In genomic region chr4:144316869-144317268, GRCh38 we compare ENCODE assay signal across 1 cellular context.
A peak's percentile ranks its signal among the peaks of the same experiment; 100 is the strongest.
TF ChIP-seq lines count a peak whose summit lies in the region.

No MANE protein-coding gene starts in this region.

TF ChIP-seq in GM12878, 131 proteins besides CTCF, POLR2A, EP300 and RAD21 (continued from another document and continues in another):
- TF ChIP-seq CEBPZ (IDR thresholded peaks at IDR 0.05; ENCODE audit: low read depth, low read length) (no peak), PKNOX1 (IDR thresholded peaks at IDR 0.05) (no peak), ZBED1 (IDR thresholded peaks at IDR 0.05; ENCODE audit: borderline replicate concordance) (no peak), TARDBP (IDR thresholded peaks at IDR 0.05; ENCODE audit: borderline replicate concordance) (no peak), SREBF1 (IDR thresholded peaks at IDR 0.05; ENCODE audit: low read length) (no peak), GATAD2B (conservative IDR thresholded peaks at IDR 0.05; ENCODE audit: low read depth) (no peak), PBX3 (IDR thresholded peaks at IDR 0.05; ENCODE audit: insufficient replicate concordance, low read depth, low read length) (no peak), HSF1 (IDR thresholded peaks at IDR 0.05; ENCODE audit: low read depth, low read length) (no peak), E2F4 (IDR thresholded peaks at IDR 0.05; ENCODE audit: low read depth, low read length) (no peak), SIN3A (IDR thresholded peaks at IDR 0.05; ENCODE audit: low read depth, low read length) (no peak), HCFC1 (IDR thresholded peaks at IDR 0.05; ENCODE audit: low read length) (no peak), SRF (IDR thresholded peaks at IDR 0.05; ENCODE audit: low read depth in 2 of 2, low read length in 2 of 2) (no peak), RBBP5 (conservative IDR thresholded peaks at IDR 0.05) (no peak), IRF3 (IDR thresholded peaks at IDR 0.05) (no peak), RB1 (IDR thresholded peaks at IDR 0.05; ENCODE audit: borderline replicate concordance) (no peak), RUNX3 (IDR thresholded peaks at IDR 0.05; ENCODE audit: low read length) (peak; percentile 73), POU2F2 (IDR thresholded peaks at IDR 0.05; ENCODE audit: borderline replicate concordance, low read depth, low read length) (no peak), SIX5 (IDR thresholded peaks at IDR 0.05; ENCODE audit: low read depth, low read length, severe bottlenecking) (no peak), BRCA1 (IDR thresholded peaks at IDR 0.05; ENCODE audit: low read depth, low read length) (no peak), NR2F1 (conservative IDR thresholded peaks at IDR 0.05) (no peak), ZNF687 (IDR thresholded peaks at IDR 0.05) (no peak), BCLAF1 (IDR thresholded peaks at IDR 0.05) (no peak), ZNF622 (IDR thresholded peaks at IDR 0.05) (no peak), YY1 (IDR thresholded peaks at IDR 0.05; ENCODE audit: low read depth, low read length) (no peak), KLF5 (IDR thresholded peaks at IDR 0.05; ENCODE audit: partially characterized antibody) (no peak), POLR2AphosphoS2 (IDR thresholded peaks at IDR 0.05; ENCODE audit: low read depth, low read length) (no peak), CHD2 (IDR thresholded peaks at IDR 0.05; ENCODE audit: borderline replicate concordance, low read depth, low read length) (no peak), ZBTB4 (CRISPR knock-in tag; IDR thresholded peaks at IDR 0.05) (no peak), NFIC (IDR thresholded peaks at IDR 0.05; ENCODE audit: low read depth, low read length) (peak; percentile 96), YBX1 (IDR thresholded peaks at IDR 0.05) (no peak), HDAC6 (IDR thresholded peaks at IDR 0.05; ENCODE audit: unreplicated experiment) (no peak), IKZF2 (IDR thresholded peaks at IDR 0.05) (no peak), KAT2A (conservative IDR thresholded peaks at IDR 0.05; ENCODE audit: control insufficient read depth, low read depth, low read length) (no peak), CEBPB (IDR thresholded peaks at IDR 0.05; ENCODE audit: borderline replicate concordance in 1 of 2, low read depth in 2 of 2, low read length in 2 of 2) (no peak), CBFB (IDR thresholded peaks at IDR 0.05; ENCODE audit: low read depth) (no peak), MYB (IDR thresholded peaks at IDR 0.05; ENCODE audit: borderline replicate concordance, low read depth, low read length) (no peak), JUND (IDR thresholded peaks at IDR 0.05; ENCODE audit: low read depth, low read length) (no peak), DPF2 (IDR thresholded peaks at IDR 0.05) (no peak), CBX5 (IDR thresholded peaks at IDR 0.05; ENCODE audit: low read depth) (no peak), USF2 (IDR thresholded peaks at IDR 0.05; ENCODE audit: borderline replicate concordance, low read depth, low read length) (no peak), MTA3 (IDR thresholded peaks at IDR 0.05; ENCODE audit: borderline replicate concordance, low read length) (peak; percentile 52; the same call in 1 of the 2 replicates), ZZZ3 (IDR thresholded peaks at IDR 0.05; ENCODE audit: control insufficient read depth, insufficient read length, low read depth) (no peak), EGR1 (IDR thresholded peaks at IDR 0.05; ENCODE audit: borderline replicate concordance in 1 of 2, low read depth in 2 of 2, low read length in 2 of 2) (no peak), CHD4 (IDR thresholded peaks at IDR 0.05) (no peak)
